8 cellular contexts compared by ENCODE assay signal in the genomic region with DNA sequence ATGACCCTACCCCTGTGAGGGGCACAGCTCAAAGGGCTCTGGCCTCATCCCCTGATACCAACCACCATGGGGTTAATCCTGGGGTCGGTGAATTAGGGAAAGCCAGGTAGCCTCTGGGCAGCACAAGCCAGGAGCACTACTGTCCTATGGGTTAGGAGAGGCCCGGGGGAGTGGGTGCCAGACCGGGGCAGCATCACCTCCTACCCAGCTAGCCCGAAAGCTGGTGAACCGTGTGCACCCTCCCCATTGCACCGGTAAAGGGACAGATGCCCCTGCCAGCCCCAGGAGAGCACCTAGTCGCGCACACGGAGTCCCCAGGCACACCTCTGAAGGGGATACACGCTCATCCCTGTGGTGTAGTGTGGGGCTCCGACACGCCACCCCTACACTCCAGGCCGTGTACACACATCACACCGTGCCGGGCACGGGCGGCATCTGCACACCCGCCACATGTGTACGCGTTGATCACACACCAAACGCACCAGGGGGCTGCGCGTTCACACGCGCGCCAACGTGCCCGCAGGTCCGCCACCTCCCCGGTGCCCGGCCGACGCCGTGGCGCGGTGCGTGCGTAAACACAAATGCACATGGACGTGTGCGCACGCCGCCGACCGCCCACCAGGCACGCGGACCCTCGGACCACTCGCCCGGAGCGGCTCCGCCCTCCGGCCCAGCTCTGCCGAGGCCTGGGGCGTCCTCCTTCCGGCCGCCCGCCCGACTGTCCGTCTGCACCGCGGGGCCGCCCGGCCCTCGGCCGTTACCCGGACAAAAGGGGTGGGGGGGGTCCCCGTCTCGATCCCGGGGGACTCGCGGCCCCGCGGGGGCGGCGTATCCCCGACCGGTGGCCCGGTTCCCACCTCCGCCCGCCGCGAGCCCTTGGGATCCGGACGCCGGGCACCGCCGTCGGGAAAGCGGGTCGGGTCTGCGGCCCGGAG. TPM values are rescaled to one million over a fixed set of nuclear protein-coding genes. Genes with fewer than 3 reads are reported as not detected.
A peak's percentile ranks its signal among the peaks of the same experiment; 100 is the strongest.
DNase-seq lines count a peak whose midpoint lies in the region; ATAC-seq and TF ChIP-seq lines count a peak whose summit lies in the region.

No MANE protein-coding gene starts in this region.

- no peak overlapping the region for H3K4ac ChIP-seq in neuronal stem cell (ENCODE audit: low read length)

- no peak overlapping the region for H2BK5ac ChIP-seq in neuronal stem cell (ENCODE audit: low read length)

- TF ChIP-seq POLR2A in esophagus squamous epithelium (IDR thresholded peaks at IDR 0.05), result no peak

- peak overlapping the region; percentile 94 for H3K4me2 ChIP-seq in neuronal stem cell (ENCODE audit: insufficient read depth, low read length, poor library complexity, severe bottlenecking)

- peak overlapping the region; percentile 15 for H3K18ac ChIP-seq in neuronal stem cell (ENCODE audit: low read length)

- H2BK120ac ChIP-seq in neuronal stem cell (ENCODE audit: low read depth, low read length), result no peak overlapping the region

- 4% methylated on average over 9 of the region's 92 CpGs; no CpG with 5 or more reads in 1 of the 2 donors for WGBS in esophagus squamous epithelium, 2 donors
- WGBS in neuronal stem cell (ENCODE audit: extremely low coverage in 2 of 2, insufficient read length in 2 of 2, insufficient replicate concordance in 1 of 2), 2 donors, result no CpG with 5 or more reads among the region's 92 CpGs

- peak overlapping the region; percentile 17 for H4K8ac ChIP-seq in neuronal stem cell (ENCODE audit: low read depth, low read length)

- H3K4me1 ChIP-seq in esophagus squamous epithelium (peaks cover 52 to 78% (median 54%) of the 10 kb centered on the region in 3 donors), neuronal stem cell (ENCODE audit: control insufficient read depth in 2 of 2, insufficient read depth in 1 of 2, low read depth in 1 of 2, low read length in 2 of 2) (peaks cover 11 to 16% of the 10 kb centered on the region in 2 donors)

- H4K91ac ChIP-seq in neuronal stem cell (ENCODE audit: low read depth, low read length, poor library complexity), result no peak overlapping the region

- peak overlapping the region; percentile 56 for H2AK5ac ChIP-seq in neuronal stem cell (ENCODE audit: low read depth, low read length)

- H3K23ac ChIP-seq in neuronal stem cell (ENCODE audit: low read depth, low read length, poor library complexity), result peak overlapping the region; percentile 89

- peak overlapping the region; percentile 97 for H3K9ac ChIP-seq in neuronal stem cell (ENCODE audit: low read depth, low read length, poor library complexity)

- TF ChIP-seq RAD21 in Ishikawa (IDR thresholded peaks at IDR 0.05; ENCODE audit: low read depth), result no peak

- H3K14ac ChIP-seq in neuronal stem cell (ENCODE audit: low read length), result peak overlapping the region; percentile 99

- H3K9me3 ChIP-seq in esophagus squamous epithelium, result no peaks in the 10 kb centered on the region
- H3K9me3 ChIP-seq in neuronal stem cell (replicated peaks in 1 of 2; ENCODE audit: control insufficient read depth in 2 of 2, insufficient read depth in 1 of 2, low read depth in 1 of 2, low read length in 2 of 2), result no peaks in the 10 kb centered on the region

- H3K27me3 ChIP-seq in esophagus squamous epithelium, result no peaks in the 10 kb centered on the region
- H3K27me3 ChIP-seq in neuronal stem cell (ENCODE audit: control insufficient read depth in 3 of 3, insufficient read depth in 3 of 3, low read depth in 1 of 3, low read length in 3 of 3), result peaks cover 0 to 6% (median 0%) of the 10 kb centered on the region in 3 experiments

- H3K4me3 ChIP-seq in esophagus squamous epithelium, result peak overlapping the region; percentile 69 to 99 (median 88)
- H3K4me3 ChIP-seq in neuronal stem cell (ENCODE audit: low read length in 2 of 2), result peak overlapping the region; percentile 94 to 98

- DNase-seq in COLO668 (lab: John Stamatoyannopoulos, UW; ENCODE audit: unreplicated experiment) (peak; percentile 71), esophagus squamous epithelium (lab: John Stamatoyannopoulos, UW) (no peak), neuronal stem cell (ENCODE audit: low spot score) (no peak)
- peak; percentile 78 for DNase-seq in activated CD8-positive, alpha-beta memory T cell treated with anti-CD3 and anti-CD28 coated beads for 24 hours

- peaks cover 14% of the 10 kb centered on the region for H3K79me1 ChIP-seq in neuronal stem cell (ENCODE audit: low read depth, low read length)

- ATAC-seq in GM19395 (IDR thresholded peaks at IDR 0.05; ENCODE audit: unreplicated experiment) (no peak), HG02938 (IDR thresholded peaks at IDR 0.05; ENCODE audit: unreplicated experiment) (no peak), HG02970 (IDR thresholded peaks at IDR 0.05; ENCODE audit: low FRiP score, unreplicated experiment) (no peak)

- peak overlapping the region; percentile 94 to 98 (median 96) for H3K27ac ChIP-seq in esophagus squamous epithelium
- no peak overlapping the region for H3K27ac ChIP-seq in neuronal stem cell (replicated peaks; ENCODE audit: low read length)

- no peak for TF ChIP-seq CTCF in esophagus squamous epithelium (IDR thresholded peaks at IDR 0.05)

- H3K36me3 ChIP-seq in esophagus squamous epithelium, result peaks cover 0 to 16% (median 7%) of the 10 kb centered on the region in 3 donors
- peaks cover 0 to 4% of the 10 kb centered on the region in 2 donors for H3K36me3 ChIP-seq in neuronal stem cell (replicated peaks in 1 of 2; ENCODE audit: control insufficient read depth in 2 of 2, insufficient read depth in 2 of 2, low read length in 2 of 2)

- TF ChIP-seq EP300 in Ishikawa (IDR thresholded peaks at IDR 0.05; ENCODE audit: borderline replicate concordance), result no peak

- intact Hi-C loops in esophagus squamous epithelium (cut with DNase I), result no loop called here

- H2AFZ ChIP-seq in neuronal stem cell (ENCODE audit: low read length), result peak overlapping the region; percentile 94

- no peak overlapping the region for H2BK15ac ChIP-seq in neuronal stem cell (ENCODE audit: low read length)

- no peak overlapping the region for H2BK12ac ChIP-seq in neuronal stem cell (ENCODE audit: low read length)

TF ChIP-seq in Ishikawa, 13 proteins besides CTCF, POLR2A, EP300 and RAD21:
- TF ChIP-seq CREB1 (IDR thresholded peaks at IDR 0.05; ENCODE audit: low read depth) (no peak), ZBTB7A (IDR thresholded peaks at IDR 0.05; ENCODE audit: low read depth) (peak; percentile 84), TCF12 (IDR thresholded peaks at IDR 0.05; ENCODE audit: low read depth) (0 out of 2 replicates have a peak, but pooled peaks have one; percentile 16), CEBPB (IDR thresholded peaks at IDR 0.05) (no peak), TAF1 (IDR thresholded peaks at IDR 0.05; ENCODE audit: low read depth) (0 out of 2 replicates have a peak, but pooled peaks have one; percentile 19), EGR1 (IDR thresholded peaks at IDR 0.05) (no peak), FOXM1 (IDR thresholded peaks at IDR 0.05; ENCODE audit: borderline replicate concordance, low read depth) (no peak), NFIC (IDR thresholded peaks at IDR 0.05) (no peak), YY1 (IDR thresholded peaks at IDR 0.05; ENCODE audit: low read depth) (0 out of 2 replicates have a peak, but pooled peaks have one; percentile 5)
- TF ChIP-seq, protein P1, sequence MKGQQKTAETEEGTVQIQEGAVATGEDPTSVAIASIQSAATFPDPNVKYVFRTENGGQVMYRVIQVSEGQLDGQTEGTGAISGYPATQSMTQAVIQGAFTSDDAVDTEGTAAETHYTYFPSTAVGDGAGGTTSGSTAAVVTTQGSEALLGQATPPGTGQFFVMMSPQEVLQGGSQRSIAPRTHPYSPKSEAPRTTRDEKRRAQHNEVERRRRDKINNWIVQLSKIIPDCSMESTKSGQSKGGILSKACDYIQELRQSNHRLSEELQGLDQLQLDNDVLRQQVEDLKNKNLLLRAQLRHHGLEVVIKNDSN (IDR thresholded peaks at IDR 0.05), result no peak
- TF ChIP-seq, protein P2, sequence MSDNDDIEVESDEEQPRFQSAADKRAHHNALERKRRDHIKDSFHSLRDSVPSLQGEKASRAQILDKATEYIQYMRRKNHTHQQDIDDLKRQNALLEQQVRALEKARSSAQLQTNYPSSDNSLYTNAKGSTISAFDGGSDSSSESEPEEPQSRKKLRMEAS (IDR thresholded peaks at IDR 0.05), result peak; percentile 84

RNA-seq across cellular contexts. Expression of gene UBALD1, which starts 0.8 kb away (rescaled TPM):
- 10 to 100 TPM in 1 of 4 donors, 1 to 10 TPM in 3; 5.9 to 17.0 (median 9.6) TPM for total RNA-seq in esophagus squamous epithelium
- 13.4 TPM for polyA plus RNA-seq in neuronal stem cell (2013, experiment 1 of 2)
- polyA plus RNA-seq in neuronal stem cell (2013, experiment 2 of 2), result 13.0 TPM

RNA-seq across cellular contexts. Expression of gene MGRN1, which starts 10.7 kb away (rescaled TPM):
- total RNA-seq in esophagus squamous epithelium, result 10 to 100 TPM; 15.8 to 25.6 (median 22.0) TPM
- 48.7 TPM for polyA plus RNA-seq in neuronal stem cell (2013, experiment 1 of 2)
- polyA plus RNA-seq in neuronal stem cell (2013, experiment 2 of 2), result 51.0 TPM

RNA-seq across cellular contexts. Expression of gene C16orf96, which starts 57.8 kb away (rescaled TPM):
- under 1 TPM in 3 of 4 donors, not detected in 1; 0.04 to 0.19 (median 0.06) TPM for total RNA-seq in esophagus squamous epithelium
- 0.74 TPM for polyA plus RNA-seq in neuronal stem cell (2013, experiment 1 of 2)
- 0.79 TPM for polyA plus RNA-seq in neuronal stem cell (2013, experiment 2 of 2)

Comparison
In these comparisons a context has a peak if more than half of its experiments do, and no peak if none do; other contexts are left out.
1. DNase-seq: peak in COLO668 (single experiment) and activated CD8-positive, alpha-beta memory T cell treated with anti-CD3 and anti-CD28 coated beads for 24 hours (single experiment); none in esophagus squamous epithelium (single experiment) and neuronal stem cell (single experiment).